In genomic region chr9:37565661-37566618, GRCh38 we compare ENCODE assay signal across 1 cellular context.
TF ChIP-seq lines count a peak whose summit lies in the region.

No MANE protein-coding gene starts in this region.

TF ChIP-seq in HepG2, 621 proteins besides CTCF, POLR2A, EP300 and RAD21:
- TF ChIP-seq ZFP90 (CRISPR knock-in tag; IDR thresholded peaks at IDR 0.05; ENCODE audit: borderline replicate concordance) (no peak), RNF2 (conservative IDR thresholded peaks at IDR 0.05; ENCODE audit: low read depth) (no peak), JDP2 (CRISPR knock-in tag; IDR thresholded peaks at IDR 0.05; ENCODE audit: borderline replicate concordance) (no peak), ZNF224 (CRISPR knock-in tag; IDR thresholded peaks at IDR 0.05) (no peak), TIGD3 (CRISPR knock-in tag; IDR thresholded peaks at IDR 0.05; ENCODE audit: borderline replicate concordance) (no peak), POGK (CRISPR knock-in tag; conservative IDR thresholded peaks at IDR 0.05) (no peak), ZNF326 (CRISPR knock-in tag; IDR thresholded peaks at IDR 0.05; ENCODE audit: borderline replicate concordance) (no peak), ZNF264 (CRISPR knock-in tag; IDR thresholded peaks at IDR 0.05) (no peak), HNRNPLL (IDR thresholded peaks at IDR 0.05; ENCODE audit: low read depth, low read length, poor library complexity, severe bottlenecking) (no peak), HINFP (CRISPR knock-in tag; IDR thresholded peaks at IDR 0.05; ENCODE audit: low read depth) (no peak), SIX4 (CRISPR knock-in tag; IDR thresholded peaks at IDR 0.05) (no peak), ZNF430 (CRISPR knock-in tag; IDR thresholded peaks at IDR 0.05) (no peak), RBM22 (optimal IDR thresholded peaks at IDR 0.05; ENCODE audit: low read length) (no peak), JARID2 (CRISPR knock-in tag; IDR thresholded peaks at IDR 0.05; ENCODE audit: insufficient replicate concordance) (no peak), AFF4 (CRISPR knock-in tag; IDR thresholded peaks at IDR 0.05) (no peak)
TF ChIP-seq in HepG2: peak in this region for 0.
